ENCODE assay signal across 9 cellular contexts in the genomic region with DNA sequence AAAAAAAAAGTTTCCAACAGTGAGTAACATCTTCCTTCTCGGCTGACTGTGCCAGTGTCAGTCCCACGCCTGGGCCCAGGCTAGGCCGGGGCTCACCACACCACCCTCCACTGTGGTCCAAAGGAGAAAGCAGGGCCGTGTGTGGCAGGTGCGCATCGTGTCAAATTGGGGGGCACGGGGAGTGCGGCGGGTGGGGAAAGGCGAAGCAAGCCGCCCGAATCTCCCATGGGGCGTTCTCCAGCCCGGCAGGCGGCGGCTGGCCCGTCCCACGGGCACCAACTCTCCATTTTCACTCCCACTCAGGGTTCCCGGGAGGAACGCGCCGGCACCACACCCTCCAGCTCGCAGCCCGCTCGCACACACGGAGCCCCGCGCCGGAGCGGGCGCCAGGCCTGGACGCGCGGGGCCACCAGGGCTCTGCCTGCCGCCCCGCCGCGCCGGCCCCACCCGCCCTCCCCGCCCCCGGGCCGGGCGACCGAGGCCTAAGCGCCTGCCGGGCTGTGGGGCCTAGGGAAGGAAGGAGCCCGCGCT. TPM values are rescaled to one million over a fixed set of nuclear protein-coding genes. Genes with fewer than 3 reads are reported as not detected.
DNase-seq lines count a peak whose midpoint lies in the region; ATAC-seq, FAIRE-seq and TF ChIP-seq lines count a peak whose summit lies in the region.
"Had no signal": no experiment of that assay in that cellular context is flagged by ENCODE, and none has a peak within 500 bp of the region (broad histone marks: within the 10 kb centered on the region; RNA-seq: fewer than 3 reads in every experiment).

No MANE protein-coding gene starts in this region.

- H3K27ac ChIP-seq in testis: peak overlapping the region; percentile 97 to 98

- 0 to 1% methylated on average over 13 to 49 of the region's 49 CpGs for WGBS in testis, 2 donors

- H3K4me3 ChIP-seq in HAP-1 (peak overlapping the region; percentile 58), testis (peak overlapping the region; percentile 90 to 92)

- peaks cover 15% of the 10 kb centered on the region for H3K36me3 Mint-ChIP-seq in activated T-helper 2 cell treated with anti-CD3 and anti-CD28 coated beads, Interferon-gamma antibody, Interleukin-2, Interleukin-4, amounts not matched to agents 10 μg/mL and 5 μg/mL and 100 μg/mL, durations not matched to agents 14 hours and 24 hours and 36 hours (ENCODE audit: low read depth)

- peaks cover 27% of the 10 kb centered on the region for H3K4me1 Mint-ChIP-seq in activated T-helper 2 cell treated with anti-CD3 and anti-CD28 coated beads, Interferon-gamma antibody, Interleukin-2, Interleukin-4, amounts not matched to agents 10 μg/mL and 5 μg/mL and 100 μg/mL, durations not matched to agents 14 hours and 24 hours and 36 hours (ENCODE audit: low read depth)

- no peaks in the 10 kb centered on the region for H3K9me3 Mint-ChIP-seq in activated T-helper 2 cell treated with anti-CD3 and anti-CD28 coated beads, Interferon-gamma antibody, Interleukin-2, Interleukin-4, amounts not matched to agents 10 μg/mL and 5 μg/mL and 100 μg/mL, durations not matched to agents 14 hours and 24 hours and 36 hours

- H3K27me3 Mint-ChIP-seq in activated T-helper 2 cell treated with anti-CD3 and anti-CD28 coated beads, Interferon-gamma antibody, Interleukin-2, Interleukin-4, amounts not matched to agents 10 μg/mL and 5 μg/mL and 100 μg/mL, durations not matched to agents 14 hours and 24 hours and 36 hours (ENCODE audit: low read depth): peaks cover 2% of the 10 kb centered on the region

- FAIRE-seq in frontal cortex (lab: Jason Lieb, UNC): no peak
- FAIRE-seq: TTC549 had no signal

- intact Hi-C loops in activated T-helper 2 cell treated with anti-CD3 and anti-CD28 coated beads, Interferon-gamma antibody, Interleukin-2, Interleukin-4, amounts not matched to agents 10 μg/mL and 5 μg/mL and 100 μg/mL, durations not matched to agents 14 hours and 24 hours and 36 hours (cut with micrococcal nuclease): loop anchor here (5.0 to 10.0 kb wide), 11 partner anchors 104 to 1179 kb away; a partner anchor contains a TSS
- intact Hi-C loops in testis (cut with DNase I; ENCODE audit: low total_unique reads): loop anchor here (5.0 kb wide), 1 partner anchor 759 kb away; no protein-coding TSS in a partner anchor

- no peak for TF ChIP-seq CTCF in omental fat pad (IDR thresholded peaks at IDR 0.05)
- no peak for TF ChIP-seq CTCF in testis (IDR thresholded peaks at IDR 0.05)

- TF ChIP-seq POLR2A in testis (IDR thresholded peaks at IDR 0.05): no peak

- H3K27ac Mint-ChIP-seq in activated T-helper 2 cell treated with anti-CD3 and anti-CD28 coated beads, Interferon-gamma antibody, Interleukin-2, Interleukin-4, amounts not matched to agents 10 μg/mL and 5 μg/mL and 100 μg/mL, durations not matched to agents 14 hours and 24 hours and 36 hours: peak overlapping the region; percentile 95

- peak; percentile 53 for ATAC-seq in omental fat pad (ENCODE audit: low FRiP score)

- DNase-seq in D341Med (ENCODE audit: low spot score) (peak; percentile 80), HAP-1 (ENCODE audit: low spot score in 2 of 2) (peak in 1 of 2 experiments; percentile 39), NCI-H226 (peak; percentile 9), frontal cortex (ENCODE audit: low spot score in 2 of 2) (peak; percentile 35 to 63), omental fat pad (ENCODE audit: low spot score) (peak; percentile 25), testis (peak; percentile 32), A172 (ENCODE audit: low spot score) (no peak)
- peak; percentile 29 for DNase-seq in activated T-helper 2 cell treated with anti-CD3 and anti-CD28 coated beads, Interferon-gamma antibody, Interleukin-2, Interleukin-4, amounts not matched to agents 10 μg/mL and 5 μg/mL and 100 μg/mL, durations not matched to agents 14 hours and 24 hours and 36 hours (ENCODE audit: low spot score)

- H3K36me3 ChIP-seq in HAP-1 (replicated peaks) (no peaks in the 10 kb centered on the region), testis (ENCODE audit: low read depth, missing control alignments) (no peaks in the 10 kb centered on the region)

- in situ Hi-C loops in HAP-1 (cut with MboI; ENCODE audit: low sequenced_read_pairs): no loop called here

- H3K4me3 Mint-ChIP-seq in activated T-helper 2 cell treated with anti-CD3 and anti-CD28 coated beads, Interferon-gamma antibody, Interleukin-2, Interleukin-4, amounts not matched to agents 10 μg/mL and 5 μg/mL and 100 μg/mL, durations not matched to agents 14 hours and 24 hours and 36 hours (ENCODE audit: low read depth): peak overlapping the region; percentile 88

- H3K4me1 ChIP-seq in HAP-1 (peaks cover 36% of the 10 kb centered on the region), testis (peaks cover 20% of the 10 kb centered on the region)

- H3K27me3 ChIP-seq in HAP-1 (ENCODE audit: low read depth): no peaks in the 10 kb centered on the region
- no peaks in the 10 kb centered on the region for H3K27me3 ChIP-seq in testis

- H3K9me3 ChIP-seq in HAP-1: no peaks in the 10 kb centered on the region
- no peaks in the 10 kb centered on the region for H3K9me3 ChIP-seq in testis

RNA-seq across cellular contexts. Expression of a gene that starts 0.6 kb away (rescaled TPM):
- total RNA-seq in activated T-helper 2 cell treated with anti-CD3 and anti-CD28 coated beads, Interferon-gamma antibody, Interleukin-2, Interleukin-4, amounts not matched to agents 10 μg/mL and 5 μg/mL and 100 μg/mL, durations not matched to agents 14 hours and 24 hours and 36 hours: 30.5 and 31.9 TPM in 2 replicates
- total RNA-seq in frontal cortex (15.5 TPM), omental fat pad (10 to 100 TPM; 20.6 to 40.6 (median 25.4) TPM), testis (10 to 100 TPM; 14.3 to 14.9 TPM)
- 1.8 TPM for polyA plus RNA-seq in testis (ENCODE audit: insufficient read depth, low read depth, low replicate concordance)
- total RNA-seq in A172 (2014; rRNA removed; shearing (Covaris generic)): 13.3 and 17.2 TPM in 2 replicates
